ENCODE assay signal across 7 cellular contexts in the genomic region with DNA sequence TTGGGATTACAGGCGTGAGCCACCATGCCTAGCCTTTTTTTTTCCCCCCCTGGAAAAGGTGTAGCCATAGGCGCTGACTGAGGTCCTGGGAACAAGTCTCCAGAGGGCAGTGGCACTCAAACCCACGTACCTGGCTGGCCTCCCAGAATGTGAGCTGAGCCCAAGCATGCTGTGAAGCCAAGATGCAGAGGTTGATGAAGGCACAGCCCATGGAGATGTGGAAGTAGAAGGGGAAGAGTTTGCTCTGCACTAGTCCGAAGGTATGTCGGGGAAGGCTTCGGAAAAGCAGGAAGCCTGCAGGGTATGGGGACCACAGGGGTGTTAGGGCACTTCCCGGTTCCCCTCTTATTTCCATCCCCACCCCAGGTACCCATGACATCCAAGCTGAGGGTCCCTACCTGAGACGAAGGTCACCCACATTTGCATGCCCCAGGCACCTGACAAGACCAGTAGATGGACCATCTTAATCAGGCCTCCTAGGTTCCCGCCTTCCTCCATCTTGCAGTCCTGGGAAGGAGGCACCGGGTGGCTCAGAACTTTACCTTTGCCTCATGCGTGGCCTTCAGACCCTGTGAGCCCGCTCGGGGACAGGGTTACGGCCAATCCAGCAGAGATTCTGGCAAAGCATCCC. TPM values are rescaled to one million over a fixed set of nuclear protein-coding genes. Genes with fewer than 3 reads are reported as not detected.
A peak's percentile ranks its signal among the peaks of the same experiment; 100 is the strongest.
DNase-seq lines count a peak whose midpoint lies in the region; ATAC-seq, FAIRE-seq and TF ChIP-seq lines count a peak whose summit lies in the region.

No MANE protein-coding gene starts in this region.

- H3K27me3 Mint-ChIP-seq in GM23338 (ENCODE audit: insufficient read depth, low read depth, poor library complexity), result peaks cover 29% of the 10 kb centered on the region

- H3K9me3 Mint-ChIP-seq in GM23338, result peaks cover 8% of the 10 kb centered on the region; the same call in 1 of the 3 replicates

- peak overlapping the region; percentile 95 for H3K4me3 Mint-ChIP-seq in GM23338

- DNase-seq in GM23338 (ENCODE audit: low spot score) (no peak), RCC 7860 (ENCODE audit: low spot score) (peak; percentile 15), fibroblast of lung (ENCODE audit: low read depth in 2 of 2) (peak in 1 of 2 donors; percentile 14), midbrain (lab: John Stamatoyannopoulos, UW) (no peak), glomerular visceral epithelial cell (ENCODE audit: extremely low spot score) (no peak)

- H3K4me1 ChIP-seq in GM23338 (ENCODE audit: insufficient read depth), result peaks cover 5% of the 10 kb centered on the region; the same call in 1 of the 2 replicates
- H3K4me1 ChIP-seq in fibroblast of lung (ENCODE audit: control insufficient read depth, extremely low read depth, insufficient read depth, low read length), result peaks cover 11% of the 10 kb centered on the region
- peaks cover 19 to 23% (median 21%) of the 10 kb centered on the region in 3 donors for H3K4me1 ChIP-seq in skeletal muscle tissue (ENCODE audit: control insufficient read depth in 3 of 3, insufficient read depth in 3 of 3, low read length in 3 of 3)

- H3K4me3 ChIP-seq in GM23338 (peak overlapping the region; percentile 61), fibroblast of lung (replicated peaks in 1 of 4; ENCODE audit: control extremely low read depth in 1 of 4, insufficient read depth in 1 of 4, low read depth in 3 of 4, low read length in 4 of 4) (peak overlapping the region; percentile 66 to 90 (median 84)), skeletal muscle tissue (ENCODE audit: low read length in 3 of 3) (peak overlapping the region; percentile 93 to 96 (median 95))

- H3F3A ChIP-seq in GM23338 (replicated peaks; ENCODE audit: low read depth), result no peaks in the 10 kb centered on the region

- peaks cover 14% of the 10 kb centered on the region for H3K36me3 Mint-ChIP-seq in GM23338 (ENCODE audit: low read depth)

- H3K27ac Mint-ChIP-seq in GM23338, result peak overlapping the region; percentile 93; the same call in 1 of the 2 replicates

- H3K9me3 ChIP-seq in fibroblast of lung (ENCODE audit: control insufficient read depth, insufficient read depth, low read depth, low read length) (no peaks in the 10 kb centered on the region), skeletal muscle tissue (ENCODE audit: control insufficient read depth in 3 of 3, low read length in 3 of 3) (peaks cover 0 to 2% (median 1%) of the 10 kb centered on the region in 3 donors)

- no peaks in the 10 kb centered on the region for H3K9me2 ChIP-seq in GM23338 (ENCODE audit: insufficient read depth)

- no peaks in the 10 kb centered on the region for H3K79me2 ChIP-seq in GM23338 (replicated peaks; ENCODE audit: insufficient read depth)
- H3K79me2 ChIP-seq in fibroblast of lung (ENCODE audit: control insufficient read depth, insufficient read depth, low read length), result no peaks in the 10 kb centered on the region

- TF ChIP-seq CTCF in GM23338 (conservative IDR thresholded peaks at IDR 0.05; ENCODE audit: low read depth in 2 of 2) (no peak), fibroblast of lung (conservative IDR thresholded peaks at IDR 0.05 in 1 of 2, IDR thresholded peaks at IDR 0.05 in 1 of 2; ENCODE audit: low read depth in 1 of 2, low read length in 2 of 2) (no peak)

- ATAC-seq in GM23338 (no peak), GM19452 (IDR thresholded peaks at IDR 0.05; ENCODE audit: unreplicated experiment) (no peak)

- H3K4me1 Mint-ChIP-seq in GM23338, result peaks cover 21% of the 10 kb centered on the region

- H3K9ac ChIP-seq in fibroblast of lung (ENCODE audit: insufficient read depth, low read length) (no peak overlapping the region), skeletal muscle tissue (ENCODE audit: low read depth in 1 of 3, low read length in 3 of 3) (peak overlapping the region; percentile 80 to 94 (median 94))

- no peak for FAIRE-seq in RCC 7860 (lab: Jason Lieb, UNC)

- peak overlapping the region; percentile 80 for H3K4me2 ChIP-seq in GM23338
- peak overlapping the region; percentile 76 for H3K4me2 ChIP-seq in fibroblast of lung (ENCODE audit: extremely low read depth, insufficient read depth, low read length)

- H4K20me1 ChIP-seq in GM23338 (replicated peaks; ENCODE audit: insufficient read depth) (no peaks in the 10 kb centered on the region), fibroblast of lung (ENCODE audit: control insufficient read depth, extremely low read depth, insufficient read depth, low read length) (no peaks in the 10 kb centered on the region)

- H3K36me3 ChIP-seq in GM23338 (ENCODE audit: insufficient read depth) (no peaks in the 10 kb centered on the region), fibroblast of lung (ENCODE audit: control insufficient read depth, insufficient read depth, low read length) (peaks cover 3% of the 10 kb centered on the region), skeletal muscle tissue (ENCODE audit: control insufficient read depth in 3 of 3, insufficient read depth in 3 of 3, low read length in 3 of 3) (peaks cover 8 to 15% (median 11%) of the 10 kb centered on the region in 3 donors)

- H3K27ac ChIP-seq in GM23338 (ENCODE audit: low read depth), result no peak overlapping the region
- H3K27ac ChIP-seq in fibroblast of lung (ENCODE audit: insufficient read depth, low read length), result no peak overlapping the region
- peak overlapping the region; percentile 85 for H3K27ac ChIP-seq in skeletal muscle tissue (ENCODE audit: low read depth, low read length)

- H2AFZ ChIP-seq in GM23338, result no peak overlapping the region
- no peak overlapping the region for H2AFZ ChIP-seq in fibroblast of lung (ENCODE audit: low read length)

- no peaks in the 10 kb centered on the region for H3K27me3 ChIP-seq in GM23338 (ENCODE audit: insufficient read depth)
- no peaks in the 10 kb centered on the region for H3K27me3 ChIP-seq in fibroblast of lung (ENCODE audit: control insufficient read depth, insufficient read depth, low read length)
- no peaks in the 10 kb centered on the region for H3K27me3 ChIP-seq in skeletal muscle tissue (ENCODE audit: control insufficient read depth in 3 of 3, insufficient read depth in 3 of 3, low read length in 3 of 3)

TF ChIP-seq in GM23338, 12 proteins besides CTCF, POLR2A, EP300 and RAD21 (continues in another document):
- TF ChIP-seq JUNB (IDR thresholded peaks at IDR 0.05; ENCODE audit: unreplicated experiment) (no peak), EZH2 (IDR thresholded peaks at IDR 0.05; ENCODE audit: low read depth, unreplicated experiment) (no peak), STAT1 (IDR thresholded peaks at IDR 0.05; ENCODE audit: unreplicated experiment) (no peak), POLR2AphosphoS5 (IDR thresholded peaks at IDR 0.05; ENCODE audit: low read depth) (no peak)

RNA-seq across cellular contexts. Expression of a gene that starts 0.8 kb away (rescaled TPM):
- 223 and 293 TPM in 2 replicates for total RNA-seq in GM23338 (2014; rRNA removed; shearing (Covaris generic))
- polyA plus RNA-seq in GM23338 (2016; fragmentation: Nextera tagmentation; extraction: Ambion mirVana) (114 and 123 TPM in 2 replicates), fibroblast of lung (68.4 and 78.6 TPM in 2 replicates)
- total RNA-seq in fibroblast of lung (54.7 and 76.8 TPM in 2 replicates), skeletal muscle tissue (52.7 TPM)
- polyA plus RNA-seq in fibroblast of lung (2012), result 55.2 and 66.9 TPM in 2 replicates
- 50.4 and 112 TPM in 2 replicates for polyA minus RNA-seq in fibroblast of lung (ENCODE audit: low replicate concordance)

RNA-seq across cellular contexts. Expression of a gene that starts 1.1 kb away (rescaled TPM):
- 3.4 and 3.5 TPM in 2 replicates for total RNA-seq in GM23338 (2014; rRNA removed; shearing (Covaris generic))
- polyA plus RNA-seq in GM23338 (2016; fragmentation: Nextera tagmentation; extraction: Ambion mirVana), result 5.1 and 6.2 TPM in 2 replicates
- 10.1 and 11.3 TPM in 2 replicates for total RNA-seq in fibroblast of lung
- polyA plus RNA-seq in fibroblast of lung, result 13.8 and 14.4 TPM in 2 replicates
- 14.6 and 14.8 TPM in 2 replicates for polyA plus RNA-seq in fibroblast of lung (2012)
- polyA minus RNA-seq in fibroblast of lung (ENCODE audit: low replicate concordance), result 15.7 and 20.7 TPM in 2 replicates
- 7.8 TPM for total RNA-seq in skeletal muscle tissue

RNA-seq across cellular contexts. Expression of a gene that starts 5.8 kb away (rescaled TPM):
- 16.9 and 21.2 TPM in 2 replicates for total RNA-seq in GM23338 (2014; rRNA removed; shearing (Covaris generic))
- 3.8 and 5.3 TPM in 2 replicates for polyA plus RNA-seq in GM23338 (2016; fragmentation: Nextera tagmentation; extraction: Ambion mirVana)
- total RNA-seq in fibroblast of lung, result 15.4 and 20.0 TPM in 2 replicates
- polyA plus RNA-seq in fibroblast of lung, result 11.5 and 16.2 TPM in 2 replicates
- polyA plus RNA-seq in fibroblast of lung (2012), result 5.2 and 6.8 TPM in 2 replicates
- polyA minus RNA-seq in fibroblast of lung (ENCODE audit: low replicate concordance), result 81.4 and 87.0 TPM in 2 replicates
- 9.9 TPM for total RNA-seq in skeletal muscle tissue

RNA-seq across cellular contexts. Expression of a gene that starts 10.0 kb away (rescaled TPM):
- 5.7 and 12.0 TPM in 2 replicates for total RNA-seq in GM23338 (2014; rRNA removed; shearing (Covaris generic))
- polyA plus RNA-seq in GM23338 (2016; fragmentation: Nextera tagmentation; extraction: Ambion mirVana) (5.0 and 9.0 TPM in 2 replicates), fibroblast of lung (17.6 and 21.2 TPM in 2 replicates)
- total RNA-seq in fibroblast of lung (7.4 and 13.0 TPM in 2 replicates), skeletal muscle tissue (4.7 TPM)
- 42.8 and 51.9 TPM in 2 replicates for polyA plus RNA-seq in fibroblast of lung (2012)
- 56.3 and 56.9 TPM in 2 replicates for polyA minus RNA-seq in fibroblast of lung (ENCODE audit: low replicate concordance)

RNA-seq across cellular contexts. Expression of a gene that starts 29.2 kb away (rescaled TPM):
- 2.1 and 4.1 TPM in 2 replicates for total RNA-seq in GM23338 (2014; rRNA removed; shearing (Covaris generic))
- polyA plus RNA-seq in GM23338 (2016; fragmentation: Nextera tagmentation; extraction: Ambion mirVana), result 6.1 and 6.6 TPM in 2 replicates
- 0.50 and 0.51 TPM in 2 replicates for total RNA-seq in fibroblast of lung
- polyA plus RNA-seq in fibroblast of lung, result 0.76 and 1.2 TPM in 2 replicates
- polyA plus RNA-seq in fibroblast of lung (2012), result 1.6 and 1.7 TPM in 2 replicates
- 0.96 TPM in 1 of 2 replicates, not detected in the other for polyA minus RNA-seq in fibroblast of lung (ENCODE audit: low replicate concordance)
- total RNA-seq in skeletal muscle tissue, result 0.52 TPM
